Comparison of ENCODE assay signal across 15 cellular contexts in genomic region chr3:100600181-100601042, GRCh38. TPM values are rescaled to one million over a fixed set of nuclear protein-coding genes. Genes with fewer than 3 reads are reported as not detected.
DNase-seq lines count a peak whose midpoint lies in the region; ATAC-seq, FAIRE-seq and TF ChIP-seq lines count a peak whose summit lies in the region.
"Had no signal": no experiment of that assay in that cellular context is flagged by ENCODE, and none has a peak within 500 bp of the region (broad histone marks: within the 10 kb centered on the region; RNA-seq: fewer than 3 reads in every experiment).

No MANE protein-coding gene starts in this region.

- FAIRE-seq in RCC 7860 (lab: Jason Lieb, UNC) = no peak

- CTCF ChIA-PET in Caco-2 (lab: Charles Lee) = interaction anchor here (5.2 kb wide), 1 partner anchor 137 kb away, joined by 36 read pairs; no protein-coding TSS in a partner anchor

- no peaks in the 10 kb centered on the region for H3K36me3 ChIP-seq in Caco-2 (ENCODE audit: control insufficient read depth, insufficient read depth, low read length)
- H3K36me3 ChIP-seq: SJSA1 had no signal

- BruUV-seq in Caco-2 (replicated peaks; lab: Mats Ljungman, UMichigan) = no TSS peak

- H3K4me3 ChIP-seq in Caco-2 (ENCODE audit: low read depth, low read length) = no peak overlapping the region
- H3K4me3 ChIP-seq in epithelial cell of esophagus (ENCODE audit: low read length) = no peak overlapping the region
- H3K4me3 ChIP-seq: SJSA1 had no signal

- H3K9me3 ChIP-seq in Caco-2 = no peaks in the 10 kb centered on the region
- H3K9me3 ChIP-seq: SJSA1 had no signal

- POLR2A ChIA-PET in Caco-2 (lab: Charles Lee) = no interaction called here

- no peak overlapping the region for H3K4me3 Mint-ChIP-seq in Caco-2 (ENCODE audit: unreplicated experiment)
- H3K4me3 Mint-ChIP-seq: activated B cell treated with CpG ODN at 0.5 μM for 24 hours; stimulated activated naive CD8-positive, alpha-beta T cell treated with anti-CD3 and anti-CD28 coated beads, Interleukin-15, Interleukin-2, amounts not matched to agents 100 ng/mL and 50 ng/mL, for 24 hours had no signal

- peaks cover 37% of the 10 kb centered on the region for H3K4me1 ChIP-seq in Caco-2

- peaks cover 11% of the 10 kb centered on the region for H3K36me3 Mint-ChIP-seq in Caco-2 (ENCODE audit: insufficient read depth, unreplicated experiment)

- peak; percentile 63 for ATAC-seq in GM18868 (IDR thresholded peaks at IDR 0.05; ENCODE audit: unreplicated experiment)
- ATAC-seq in GM18867 (IDR thresholded peaks at IDR 0.05; ENCODE audit: unreplicated experiment) = no peak

- no peak for TF ChIP-seq CTCF in Caco-2 (IDR thresholded peaks at IDR 0.05; ENCODE audit: insufficient read depth in 1 of 2, low read depth in 1 of 2, low read length in 1 of 2, severe bottlenecking in 1 of 2, unreplicated experiment in 1 of 2)
- TF ChIP-seq CTCF in epithelial cell of esophagus (IDR thresholded peaks at IDR 0.05; ENCODE audit: insufficient read depth, low read depth, low read length, missing control alignments) = no peak
- TF ChIP-seq CTCF in GM10266 (IDR thresholded peaks at IDR 0.05; ENCODE audit: control insufficient read depth, insufficient read depth, low read depth, missing control alignments) = no peak

- peaks cover 23% of the 10 kb centered on the region for H3K9me3 Mint-ChIP-seq in Caco-2 (ENCODE audit: unreplicated experiment)
- H3K9me3 Mint-ChIP-seq: stimulated activated naive CD8-positive, alpha-beta T cell treated with anti-CD3 and anti-CD28 coated beads, Interleukin-15, Interleukin-2, amounts not matched to agents 100 ng/mL and 50 ng/mL, for 24 hours had no signal

- H3K27ac Mint-ChIP-seq in Caco-2 (ENCODE audit: unreplicated experiment) = peak overlapping the region; percentile 81
- H3K27ac Mint-ChIP-seq: activated B cell treated with CpG ODN at 0.5 μM for 24 hours; stimulated activated naive CD8-positive, alpha-beta T cell treated with anti-CD3 and anti-CD28 coated beads, Interleukin-15, Interleukin-2, amounts not matched to agents 100 ng/mL and 50 ng/mL, for 24 hours had no signal

- intact Hi-C loops in Caco-2 (cut with micrococcal nuclease; ENCODE audit: unreplicated experiment) = no loop called here

- H3K4me1 Mint-ChIP-seq in Caco-2 (ENCODE audit: low read depth, unreplicated experiment) = peaks cover 41% of the 10 kb centered on the region

- DNase-seq in Caco-2 = peak in 1 of 2 experiments; percentile 51
- DNase-seq in NCI-H226 = peak; percentile 65
- peak; percentile 100 for DNase-seq in epithelial cell of esophagus (ENCODE audit: low read depth)
- DNase-seq in GM10266 (ENCODE audit: extremely low spot score) = no peak
- DNase-seq in RCC 7860 (ENCODE audit: low spot score) = no peak
- DNase-seq: activated B cell treated with CpG ODN at 0.5 μM for 24 hours; COR-L47; IMR-90; stimulated activated CD4-positive, alpha-beta T cell treated with anti-CD3 and anti-CD28 coated beads, Interleukin-2, amount 100 ng/mL, for 24 hours had no signal

- no peaks in the 10 kb centered on the region for H3K27me3 Mint-ChIP-seq in Caco-2 (ENCODE audit: insufficient read depth, unreplicated experiment)
- H3K27me3 Mint-ChIP-seq: stimulated activated naive CD8-positive, alpha-beta T cell treated with anti-CD3 and anti-CD28 coated beads, Interleukin-15, Interleukin-2, amounts not matched to agents 100 ng/mL and 50 ng/mL, for 24 hours had no signal

- H3K27me3 ChIP-seq in Caco-2 (replicated peaks; ENCODE audit: control insufficient read depth, insufficient read depth, low read length) = no peaks in the 10 kb centered on the region
- H3K27me3 ChIP-seq: SJSA1 had no signal

RNA-seq across cellular contexts. Expression of gene ADGRG7, which starts 9.0 kb away (rescaled TPM):
- total RNA-seq in Caco-2 (2022) = 2.9 and 4.2 TPM in 2 replicates
- total RNA-seq: activated B cell treated with CpG ODN at 0.5 μM for 24 hours, fibroblast of lung, IMR-90, mononuclear cell, SJSA1 had no signal

Comparison
In these comparisons a context has a peak if more than half of its experiments do, and no peak if none do; other contexts are left out.
1. DNase-seq: peak in NCI-H226 (single experiment) and epithelial cell of esophagus (single experiment); none in GM10266 (single experiment) and RCC 7860 (single experiment).